Comparison of ENCODE assay signal across 23 cellular contexts in genomic region chr3:17908399-17909191, GRCh38.
DNase-seq lines count a peak whose midpoint lies in the region; ATAC-seq and TF ChIP-seq lines count a peak whose summit lies in the region.
"Had no signal": no experiment of that assay in that cellular context is flagged by ENCODE, and none has a peak within 500 bp of the region (broad histone marks: within the 10 kb centered on the region; RNA-seq: fewer than 3 reads in every experiment).

No MANE protein-coding gene starts in this region.

- H3K23ac ChIP-seq in H9 (ENCODE audit: insufficient read length, low read depth, low read length) (no peak overlapping the region), mesendoderm (ENCODE audit: low read length) (no peak overlapping the region)

- H3K18ac ChIP-seq in H9 (ENCODE audit: insufficient read length, low read depth, low read length) = no peak overlapping the region
- no peak overlapping the region for H3K18ac ChIP-seq in mesendoderm (ENCODE audit: low read length)

- H3K79me1 ChIP-seq in H9 (ENCODE audit: insufficient read depth, low read depth, low read length, poor library complexity, severe bottlenecking) = peaks cover 8% of the 10 kb centered on the region
- no peaks in the 10 kb centered on the region for H3K79me1 ChIP-seq in mesendoderm (ENCODE audit: low read length)

- H3K27me3 Mint-ChIP-seq in H9 (ENCODE audit: low read depth) = no peaks in the 10 kb centered on the region

- TF ChIP-seq CTCF in H9 (conservative IDR thresholded peaks at IDR 0.05) = no peak

- H2AK5ac ChIP-seq in H9 (ENCODE audit: insufficient read length, low read length) = no peak overlapping the region
- H2AK5ac ChIP-seq in mesendoderm (ENCODE audit: low read length) = no peak overlapping the region

- H3K27me3 ChIP-seq in H9 (ENCODE audit: insufficient read depth, low read length) = no peaks in the 10 kb centered on the region
- H3K27me3 ChIP-seq in mesendoderm (ENCODE audit: insufficient read depth, low read length, poor library complexity) = no peaks in the 10 kb centered on the region
- H3K27me3 ChIP-seq: SJCRH30 had no signal

- no peaks in the 10 kb centered on the region for H4K20me1 ChIP-seq in H9 (ENCODE audit: control insufficient read depth, insufficient read depth, insufficient read length)

- DNase-seq in NCI-H748 (lab: John Stamatoyannopoulos, UW; ENCODE audit: unreplicated experiment) (peak; percentile 21), NCI-H748 treated with DMSO at 0.1 percent for 48 hours (lab: John Stamatoyannopoulos, UW) (no peak), H9 (no peak), SK-N-DZ (ENCODE audit: low spot score) (peak; percentile 80), mesendoderm (peak; percentile 19), NCI-H1417 (lab: John Stamatoyannopoulos, UW) (no peak)
- DNase-seq in stimulated activated naive CD4-positive, alpha-beta T cell (lab: John Stamatoyannopoulos, UW) = no peak
- DNase-seq: 8988T; ACHN; CD4-positive, alpha-beta T cell; COR-L47; EL; GF-D8; NCI-H1105; NCI-H2029 treated with DMSO at 0.1 percent for 48 hours; NCI-H446 treated with DMSO at 0.1 percent for 48 hours; NCI-H774; PC-9; SJCRH30 had no signal

- no peak overlapping the region for H3K4me3 Mint-ChIP-seq in H9
- H3K4me3 Mint-ChIP-seq: CD4-positive, alpha-beta T cell; IgD-negative memory B cell had no signal

- H2BK5ac ChIP-seq in H9 (ENCODE audit: insufficient read length, low read length) (no peak overlapping the region), mesendoderm (ENCODE audit: low read length) (no peak overlapping the region)

- no peaks in the 10 kb centered on the region for H3K23me2 ChIP-seq in H9 (ENCODE audit: insufficient read length, low read depth, low read length, poor library complexity, severe bottlenecking)

- no peak overlapping the region for H2AFZ ChIP-seq in H9 (ENCODE audit: low read length)
- H2AFZ ChIP-seq: PC-9 had no signal

- H2BK12ac ChIP-seq in H9 (ENCODE audit: insufficient read length, low read depth, low read length) = no peak overlapping the region

- no peak overlapping the region for H3K14ac ChIP-seq in H9 (ENCODE audit: insufficient read depth, low read length)

- no peaks in the 10 kb centered on the region for H3K36me3 ChIP-seq in mesendoderm (ENCODE audit: control insufficient read depth, insufficient read depth, low read length)
- H3K36me3 ChIP-seq: SJCRH30 had no signal

- H3K4me2 ChIP-seq in H9 (ENCODE audit: insufficient read depth, insufficient read length, low read length) = peak overlapping the region; percentile 9
- no peak overlapping the region for H3K4me2 ChIP-seq in mesendoderm (ENCODE audit: low read length)
- H3K4me2 ChIP-seq: KMS-11, PC-9 had no signal

- H3T11ph ChIP-seq in H9 (ENCODE audit: low read length) = no peak overlapping the region

- peaks cover 33 to 40% of the 10 kb centered on the region in 2 experiments for H3K4me1 Mint-ChIP-seq in H9

- H2BK120ac ChIP-seq in H9 (ENCODE audit: low read depth, low read length, poor library complexity, severe bottlenecking) (no peak overlapping the region), mesendoderm (ENCODE audit: low read depth, low read length) (no peak overlapping the region)

- H2BK15ac ChIP-seq in H9 (ENCODE audit: low read depth, low read length) = no peak overlapping the region
- H2BK15ac ChIP-seq in mesendoderm (replicated peaks; ENCODE audit: low read depth) = no peak overlapping the region

- H3K4me3 ChIP-seq in mesendoderm (ENCODE audit: low read length) = no peak overlapping the region
- H3K4me3 ChIP-seq: PC-9, SJCRH30 had no signal

- H3K4ac ChIP-seq in H9 (ENCODE audit: low read depth, low read length) (no peak overlapping the region), mesendoderm (ENCODE audit: low read depth, low read length) (no peak overlapping the region)

- ATAC-seq in HG03565 (IDR thresholded peaks at IDR 0.05; ENCODE audit: unreplicated experiment) = no peak
- ATAC-seq: Right ventricle myocardium inferior had no signal

- H3K9me3 ChIP-seq in H9 (ENCODE audit: control insufficient read depth, low read depth, low read length) = no peaks in the 10 kb centered on the region
- H3K9me3 ChIP-seq: SJCRH30 had no signal

- peak overlapping the region in 2 of 3 experiments; percentile 7 to 56; a peak in 2 of 7 replicates for H3K27ac Mint-ChIP-seq in H9
- H3K27ac Mint-ChIP-seq: CD4-positive, alpha-beta T cell had no signal

- H4K5ac ChIP-seq in H9 (ENCODE audit: insufficient read length, low read depth, low read length) (no peak overlapping the region), mesendoderm (ENCODE audit: low read length) (no peak overlapping the region)

- H2BK20ac ChIP-seq in H9 (ENCODE audit: low read depth, low read length, poor library complexity, severe bottlenecking) = no peak overlapping the region

- 0 out of 2 replicates have a peak, but pooled peaks cover 2% of the 10 kb centered on the region for H3K79me2 ChIP-seq in H9 (ENCODE audit: insufficient read depth, low read length)
- H3K79me2 ChIP-seq in mesendoderm (ENCODE audit: control insufficient read depth, insufficient read depth, low read length) = no peaks in the 10 kb centered on the region

- H3K4me1 ChIP-seq in H9 (ENCODE audit: insufficient read depth, low read length) (peaks cover 7% of the 10 kb centered on the region; the same call in 1 of the 2 replicates), mesendoderm (ENCODE audit: control insufficient read depth, low read depth, low read length) (peaks cover 3% of the 10 kb centered on the region)
- H3K4me1 ChIP-seq: SJCRH30 had no signal

- H4K8ac ChIP-seq in H9 (replicated peaks; ENCODE audit: insufficient read length, low read depth, low read length) (no peak overlapping the region), mesendoderm (ENCODE audit: low read depth, low read length) (no peak overlapping the region)

- no peaks in the 10 kb centered on the region; a peak in 1 of 5 replicates for H3K9me3 Mint-ChIP-seq in H9
- H3K9me3 Mint-ChIP-seq: CD4-positive, alpha-beta T cell; IgD-negative memory B cell had no signal

- no peak overlapping the region for H3K27ac ChIP-seq in H9 (ENCODE audit: insufficient read length, low read depth, low read length)
- H3K27ac ChIP-seq in mesendoderm (ENCODE audit: low read depth, low read length) = no peak overlapping the region
- H3K27ac ChIP-seq: KMS-11, PC-9, SJCRH30 had no signal

- no peak overlapping the region for H4K91ac ChIP-seq in H9 (ENCODE audit: insufficient read length, low read depth, low read length)

- no peaks in the 10 kb centered on the region; a peak in 1 of 7 replicates for H3K36me3 Mint-ChIP-seq in H9 (ENCODE audit: insufficient read depth in 1 of 3, low read depth in 3 of 3)
- H3K36me3 Mint-ChIP-seq: IgD-negative memory B cell had no signal

- no peak overlapping the region for H3K56ac ChIP-seq in H9 (ENCODE audit: insufficient read length, low read depth, low read length)
- H3K56ac ChIP-seq in mesendoderm (ENCODE audit: low read length) = no peak overlapping the region

- no CpG with 5 or more reads among the region's 5 CpGs for WGBS in H9 (ENCODE audit: extremely low coverage, insufficient read length, low lambda C conversion rate)
- no CpG with 5 or more reads among the region's 5 CpGs for WGBS in mesendoderm (ENCODE audit: extremely low coverage, insufficient coverage, low lambda C conversion rate)

- H3K9ac ChIP-seq in H9 (ENCODE audit: extremely low read depth, insufficient read length, low read length) (no peak overlapping the region), mesendoderm (ENCODE audit: low read length) (no peak overlapping the region)
- H3K9ac ChIP-seq: KMS-11 had no signal

Comparison
In these comparisons a context has a peak if more than half of its experiments do, and no peak if none do; other contexts are left out.
1. DNase-seq: peak in NCI-H748 (single experiment), SK-N-DZ (single experiment) and mesendoderm (single experiment); none in NCI-H748 treated with DMSO at 0.1 percent for 48 hours (single experiment), H9 (single experiment), stimulated activated naive CD4-positive, alpha-beta T cell (0 of 6) and NCI-H1417 (0 of 3).